1 cellular context compared by ENCODE assay signal in the genomic region with DNA sequence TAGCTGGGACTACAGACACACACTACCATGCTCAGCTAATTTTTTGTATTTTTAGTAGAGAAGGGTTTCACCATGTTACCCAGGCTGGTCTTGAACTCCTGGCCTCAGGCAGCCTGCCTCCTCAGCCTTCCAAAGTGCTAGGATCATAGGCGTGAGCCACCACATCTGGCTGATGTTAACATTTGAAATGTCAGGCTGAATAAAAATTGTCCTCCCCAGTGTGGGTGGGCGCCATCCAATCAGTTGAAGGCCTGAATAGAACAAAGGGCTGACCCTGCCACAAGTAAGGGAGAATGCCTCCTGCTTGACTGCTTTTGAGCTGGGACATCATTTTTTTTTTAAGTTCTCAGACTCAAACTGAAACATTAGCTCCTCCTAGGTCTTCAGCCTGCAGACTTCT.
TF ChIP-seq lines count a peak whose summit lies in the region.

No MANE protein-coding gene starts in this region.

TF ChIP-seq in IMR-90, 13 proteins besides CTCF, POLR2A, EP300 and RAD21:
- TF ChIP-seq, protein P1, sequence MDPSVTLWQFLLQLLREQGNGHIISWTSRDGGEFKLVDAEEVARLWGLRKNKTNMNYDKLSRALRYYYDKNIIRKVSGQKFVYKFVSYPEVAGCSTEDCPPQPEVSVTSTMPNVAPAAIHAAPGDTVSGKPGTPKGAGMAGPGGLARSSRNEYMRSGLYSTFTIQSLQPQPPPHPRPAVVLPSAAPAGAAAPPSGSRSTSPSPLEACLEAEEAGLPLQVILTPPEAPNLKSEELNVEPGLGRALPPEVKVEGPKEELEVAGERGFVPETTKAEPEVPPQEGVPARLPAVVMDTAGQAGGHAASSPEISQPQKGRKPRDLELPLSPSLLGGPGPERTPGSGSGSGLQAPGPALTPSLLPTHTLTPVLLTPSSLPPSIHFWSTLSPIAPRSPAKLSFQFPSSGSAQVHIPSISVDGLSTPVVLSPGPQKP (IDR thresholded peaks at IDR 0.05; ENCODE audit: borderline replicate concordance, low read depth, low read length): no peak
- no peak for TF ChIP-seq CEBPB (IDR thresholded peaks at IDR 0.05; ENCODE audit: low read depth, low read length)
- no peak for TF ChIP-seq SMC3 (IDR thresholded peaks at IDR 0.05; ENCODE audit: low read depth, low read length)
- TF ChIP-seq RFX5 (IDR thresholded peaks at IDR 0.05; ENCODE audit: low read depth, low read length): no peak
- TF ChIP-seq MAFK (IDR thresholded peaks at IDR 0.05; ENCODE audit: low read depth, low read length): no peak
- no peak for TF ChIP-seq MAZ (IDR thresholded peaks at IDR 0.05; ENCODE audit: borderline replicate concordance, low read depth, low read length)
- no peak for TF ChIP-seq FOS (IDR thresholded peaks at IDR 0.05; ENCODE audit: low read depth, low read length)
- TF ChIP-seq BHLHE40 (IDR thresholded peaks at IDR 0.05; ENCODE audit: low read depth, low read length): no peak
- no peak for TF ChIP-seq RCOR1 (IDR thresholded peaks at IDR 0.05; ENCODE audit: insufficient replicate concordance, low read length)
- TF ChIP-seq MXI1 (IDR thresholded peaks at IDR 0.05; ENCODE audit: borderline replicate concordance, low read depth, low read length): no peak
- no peak for TF ChIP-seq CHD1 (IDR thresholded peaks at IDR 0.05; ENCODE audit: low read depth, low read length)
- TF ChIP-seq, protein P2, sequence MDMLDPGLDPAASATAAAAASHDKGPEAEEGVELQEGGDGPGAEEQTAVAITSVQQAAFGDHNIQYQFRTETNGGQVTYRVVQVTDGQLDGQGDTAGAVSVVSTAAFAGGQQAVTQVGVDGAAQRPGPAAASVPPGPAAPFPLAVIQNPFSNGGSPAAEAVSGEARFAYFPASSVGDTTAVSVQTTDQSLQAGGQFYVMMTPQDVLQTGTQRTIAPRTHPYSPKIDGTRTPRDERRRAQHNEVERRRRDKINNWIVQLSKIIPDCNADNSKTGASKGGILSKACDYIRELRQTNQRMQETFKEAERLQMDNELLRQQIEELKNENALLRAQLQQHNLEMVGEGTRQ (IDR thresholded peaks at IDR 0.05; ENCODE audit: low read depth, low read length): no peak
- no peak for TF ChIP-seq NFE2L2 (IDR thresholded peaks at IDR 0.05; ENCODE audit: low read depth, low read length)
TF ChIP-seq in IMR-90: peak in this region for 0.
